ENCODE assay signal across 11 cellular contexts in the genomic region with DNA sequence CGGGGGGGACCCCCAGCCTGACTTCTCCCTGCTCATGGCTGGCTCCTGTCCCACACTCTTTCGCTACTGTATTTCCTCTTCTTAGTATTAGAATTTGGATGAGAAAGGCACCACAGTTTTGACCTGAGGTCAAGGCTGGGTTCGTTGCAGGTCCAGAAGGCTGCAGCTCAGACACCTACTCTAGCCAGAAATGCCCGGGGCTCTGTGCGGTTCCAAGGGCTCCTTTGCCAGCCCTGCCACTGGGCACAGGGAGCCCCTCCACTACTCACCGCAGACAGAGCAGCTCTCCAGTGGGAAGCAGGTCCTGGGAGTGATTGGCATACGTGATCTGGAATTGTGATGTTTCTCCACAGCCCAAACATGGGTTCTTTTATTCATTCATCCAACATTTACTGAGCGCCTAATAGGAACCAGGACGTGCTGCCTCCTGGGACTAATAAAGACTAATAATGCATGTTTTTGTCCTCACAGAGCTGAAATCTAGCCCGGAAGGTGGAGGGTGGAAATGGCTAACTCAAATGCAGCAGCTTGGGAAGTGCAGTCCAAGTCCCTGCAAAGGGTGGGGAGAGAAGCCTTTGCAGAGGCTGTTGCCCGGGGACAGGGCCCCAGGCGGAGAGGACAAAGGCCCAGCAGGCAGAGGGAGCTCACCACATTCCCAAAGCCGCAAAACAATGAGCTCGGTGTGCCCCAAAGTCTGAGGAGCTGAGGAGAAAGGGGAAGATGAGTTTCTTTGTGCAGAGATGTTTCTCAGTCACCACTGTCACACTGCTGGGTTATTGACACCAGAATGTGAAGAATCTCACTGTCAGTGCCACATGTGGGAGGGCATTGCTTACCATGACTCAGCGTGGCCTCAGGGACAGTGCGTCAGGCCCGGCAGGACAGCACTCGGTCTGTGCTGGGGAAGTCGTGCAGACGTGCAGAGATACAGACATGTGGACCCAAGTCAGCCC.
DNase-seq lines count a peak whose midpoint lies in the region; ATAC-seq and TF ChIP-seq lines count a peak whose summit lies in the region.
"Had no signal": no experiment of that assay in that cellular context is flagged by ENCODE, and none has a peak within 500 bp of the region (broad histone marks: within the 10 kb centered on the region; RNA-seq: fewer than 3 reads in every experiment).

No MANE protein-coding gene starts in this region.

- H4K91ac ChIP-seq in trophoblast cell (ENCODE audit: low read depth, low read length): no peak overlapping the region

- no peaks in the 10 kb centered on the region for H3K79me2 ChIP-seq in trophoblast cell (ENCODE audit: control insufficient read depth, insufficient read depth, low read length, poor library complexity)

- no peak overlapping the region for H3K27ac ChIP-seq in trophoblast cell (ENCODE audit: low read depth, low read length)
- H3K27ac ChIP-seq in uterus: no peak overlapping the region
- H3K27ac ChIP-seq: 22Rv1 had no signal

- no peak overlapping the region for H2BK120ac ChIP-seq in trophoblast cell (ENCODE audit: insufficient read depth, low read length, poor library complexity)

- peaks cover 42% of the 10 kb centered on the region for H3K4me1 Mint-ChIP-seq in T-helper 17 cell

- H3K36me3 Mint-ChIP-seq in T-helper 17 cell (ENCODE audit: low read depth): no peaks in the 10 kb centered on the region

- H2AK5ac ChIP-seq in trophoblast cell (ENCODE audit: low read length): no peak overlapping the region

- CTCF ChIA-PET in GM10248 (lab: Yijun Ruan, JAX): interaction anchor here (0.9 kb wide), 2 partner anchors 17 to 26 kb away, joined by 3 read pairs; no protein-coding TSS in a partner anchor

- H3K4me2 ChIP-seq in trophoblast cell (ENCODE audit: low read length): no peak overlapping the region

- H3K4me3 ChIP-seq in trophoblast cell (ENCODE audit: low read depth, low read length): no peak overlapping the region
- no peak overlapping the region for H3K4me3 ChIP-seq in uterus
- H3K4me3 ChIP-seq: skin epidermis had no signal

- intact Hi-C loops in head of caudate nucleus (cut with DNase I): no loop called here
- intact Hi-C loops in uterus (cut with DNase I; ENCODE audit: low total_unique reads): no loop called here

- H3K4me1 ChIP-seq in trophoblast cell (ENCODE audit: control insufficient read depth in 1 of 2, insufficient read depth in 2 of 2, low read length in 2 of 2) (peaks cover 5 to 8% of the 10 kb centered on the region in 2 experiments), uterus (no peaks in the 10 kb centered on the region)

- no peak overlapping the region for H2BK5ac ChIP-seq in trophoblast cell (ENCODE audit: low read depth, low read length, poor library complexity)

- peak overlapping the region; percentile 16 for H2BK12ac ChIP-seq in trophoblast cell (ENCODE audit: low read length)

- TF ChIP-seq CTCF in uterus (IDR thresholded peaks at IDR 0.05) (no peak), GM10248 (IDR thresholded peaks at IDR 0.05; ENCODE audit: control extremely low read depth, extremely low read depth, low read depth, missing control alignments) (no peak)

- H3K27me3 ChIP-seq in trophoblast cell (ENCODE audit: insufficient read depth, low read length) (no peaks in the 10 kb centered on the region), uterus (no peaks in the 10 kb centered on the region)

- no CpG with 5 or more reads among the region's 20 CpGs for WGBS in trophoblast cell (ENCODE audit: extremely low coverage, insufficient coverage, insufficient read length)

- H4K8ac ChIP-seq in trophoblast cell (ENCODE audit: low read depth, low read length): no peak overlapping the region

- H3K23ac ChIP-seq in trophoblast cell (ENCODE audit: low read length): no peak overlapping the region

- no peak overlapping the region for H3K27ac Mint-ChIP-seq in T-helper 17 cell

- no peak overlapping the region for H3K9ac ChIP-seq in trophoblast cell (ENCODE audit: low read length)

- ATAC-seq in T-helper 17 cell (no peak), GM18873 (IDR thresholded peaks at IDR 0.05; ENCODE audit: low FRiP score, unreplicated experiment) (no peak)

- H3K36me3 ChIP-seq in trophoblast cell (ENCODE audit: control insufficient read depth in 1 of 2, insufficient read depth in 2 of 2, low read length in 2 of 2): peaks cover 0 to 7% of the 10 kb centered on the region in 2 experiments
- no peaks in the 10 kb centered on the region for H3K36me3 ChIP-seq in uterus

- H3K18ac ChIP-seq in trophoblast cell (ENCODE audit: low read length): no peak overlapping the region

- H4K12ac ChIP-seq in trophoblast cell (ENCODE audit: low read depth, low read length): no peak overlapping the region

- H3K4me3 Mint-ChIP-seq in T-helper 17 cell: peak overlapping the region; percentile 21

- peaks cover 1% of the 10 kb centered on the region for H3K79me1 ChIP-seq in trophoblast cell (ENCODE audit: low read length)

- no peak for TF ChIP-seq POLR2A in uterus (IDR thresholded peaks at IDR 0.05)

- H3K9me3 ChIP-seq in T-helper 17 cell (ENCODE audit: control insufficient read depth, low read length, poor library complexity, severe bottlenecking) (no peaks in the 10 kb centered on the region), trophoblast cell (ENCODE audit: insufficient read depth, low read depth, low read length) (no peaks in the 10 kb centered on the region), uterus (no peaks in the 10 kb centered on the region)

- no peaks in the 10 kb centered on the region for H3K27me3 Mint-ChIP-seq in T-helper 17 cell

- H2AFZ ChIP-seq in trophoblast cell (ENCODE audit: insufficient read depth, low read length, poor library complexity): no peak overlapping the region

- peak; percentile 35 for DNase-seq in NOMO-1 treated with DMSO at 0.1 percent for 48 hours (lab: John Stamatoyannopoulos, UW; ENCODE audit: unreplicated experiment)
- DNase-seq in NOMO-1 treated with dmso at 0.1 percent for 144 hours (lab: John Stamatoyannopoulos, UW; ENCODE audit: unreplicated experiment): no peak
- DNase-seq in T-helper 17 cell: no peak
- peak in 36 of 42 donors; percentile 26 to 80 (median 56) for DNase-seq in head of caudate nucleus
- DNase-seq in trophoblast cell: peak; percentile 91 to 92
- DNase-seq in uterus: no peak
- DNase-seq in GM10248 (ENCODE audit: extremely low spot score): no peak
- DNase-seq: NCI-H2107 had no signal

- no peak overlapping the region for H3K4ac ChIP-seq in trophoblast cell (ENCODE audit: low read depth, low read length)

- H3K14ac ChIP-seq in trophoblast cell (ENCODE audit: low read length): no peak overlapping the region

- POLR2A ChIA-PET in GM10248 (lab: Yijun Ruan, JAX): no interaction called here

Comparison
In these comparisons a context has a peak if more than half of its experiments do, and no peak if none do; other contexts are left out.
1. DNase-seq: peak in NOMO-1 treated with DMSO at 0.1 percent for 48 hours (single experiment), head of caudate nucleus (36 of 42) and trophoblast cell (2 of 2); none in NOMO-1 treated with dmso at 0.1 percent for 144 hours (single experiment), T-helper 17 cell (0 of 3), uterus (0 of 2) and GM10248 (single experiment).